Comparison of ENCODE assay signal across 25 cellular contexts in the genomic region with DNA sequence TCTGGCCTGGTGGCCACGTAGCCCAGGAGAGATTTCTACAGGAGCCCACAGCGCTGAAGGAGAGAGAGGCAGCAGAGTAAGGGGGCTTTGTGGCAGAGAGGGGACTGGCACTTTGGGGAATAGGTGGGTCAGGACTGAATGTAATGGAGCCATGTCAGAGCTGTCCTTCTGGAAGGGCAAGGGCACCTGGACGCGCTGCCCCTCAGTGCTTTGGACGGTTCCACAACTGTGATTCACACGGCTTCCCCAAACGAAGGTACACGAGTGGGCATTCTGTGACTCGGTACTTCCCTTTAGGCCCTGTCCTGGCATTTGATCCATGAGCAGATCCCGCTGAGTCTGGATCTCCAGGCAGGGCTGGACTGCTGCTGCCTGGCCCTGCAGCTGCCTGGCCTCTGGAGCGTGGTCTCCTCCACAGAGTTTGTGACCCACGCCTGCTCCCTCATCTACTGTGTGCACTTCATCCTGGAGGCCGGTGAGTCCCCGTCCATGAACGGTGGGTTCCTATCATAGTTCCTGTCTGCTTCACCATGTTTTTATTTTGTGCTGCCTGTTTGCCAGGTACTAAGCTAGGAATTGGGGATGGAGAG.
"Had no signal": no experiment of that assay in that cellular context is flagged by ENCODE, and none has a peak within 500 bp of the region (broad histone marks: within the 10 kb centered on the region; RNA-seq: fewer than 3 reads in every experiment).

No MANE protein-coding gene starts in this region.

- H3K27me3 ChIP-seq: esophagus muscularis mucosa, foreskin keratinocyte, left lung, pancreas, testis, transverse colon, vagina had no signal

- H3K4me3 ChIP-seq: esophagus muscularis mucosa, left lung, pancreas, psoas muscle, testis, transverse colon, vagina had no signal

- H3K27ac ChIP-seq: esophagus muscularis mucosa, foreskin keratinocyte, left lung, pancreas, psoas muscle, testis, transverse colon, vagina had no signal

- H3K4me1 Mint-ChIP-seq: activated CD4-positive, alpha-beta T cell treated with anti-CD3 and anti-CD28 coated beads for 36 hours; activated naive CD8-positive, alpha-beta T cell treated with anti-CD3 and anti-CD28 coated beads, Interleukin-2, amount 50 U/mL, for 24 hours; naive B cell had no signal

- H3K4me3 Mint-ChIP-seq: activated CD4-positive, alpha-beta memory T cell treated with anti-CD3 and anti-CD28 coated beads, Interleukin-2, amount 10 ng/mL, durations not matched to agents 7 days and 5 days; activated CD4-positive, alpha-beta T cell treated with anti-CD3 and anti-CD28 coated beads for 36 hours; activated naive CD4-positive, alpha-beta T cell treated with anti-CD3 and anti-CD28 coated beads for 36 hours; activated naive CD8-positive, alpha-beta T cell treated with anti-CD3 and anti-CD28 coated beads, Interleukin-2, amount 50 U/mL, for 24 hours; dendritic cell treated with granulocyte-macrophage colony-stimulating factor and Interleukin-4, amounts not matched to agents 40 ng/mL and 50 ng/mL, for 4 days; mesothelial cell of epicardium; naive B cell; T-helper 2 cell treated with Interferon-gamma antibody and Interleukin-4, amounts not matched to agents 5 μg/mL and 100 μg/mL, for 36 hours had no signal

- H3K27ac Mint-ChIP-seq: activated CD4-positive, alpha-beta memory T cell treated with anti-CD3 and anti-CD28 coated beads, Interleukin-2, amount 10 ng/mL, durations not matched to agents 7 days and 5 days; activated CD4-positive, alpha-beta T cell treated with anti-CD3 and anti-CD28 coated beads for 36 hours; activated naive CD4-positive, alpha-beta T cell treated with anti-CD3 and anti-CD28 coated beads for 36 hours; activated naive CD8-positive, alpha-beta T cell treated with anti-CD3 and anti-CD28 coated beads, Interleukin-2, amount 50 U/mL, for 24 hours; activated T-helper 2 cell treated with anti-CD3 and anti-CD28 coated beads, Interferon-gamma antibody, Interleukin-2, Interleukin-4, amounts not matched to agents 10 μg/mL and 5 μg/mL and 100 μg/mL, durations not matched to agents 14 hours and 24 hours and 36 hours; dendritic cell treated with granulocyte-macrophage colony-stimulating factor and Interleukin-4, amounts not matched to agents 40 ng/mL and 50 ng/mL, for 4 days; mesothelial cell of epicardium; T-helper 2 cell treated with Interferon-gamma antibody and Interleukin-4, amounts not matched to agents 5 μg/mL and 100 μg/mL, for 36 hours had no signal

- H3K9me3 Mint-ChIP-seq: activated CD4-positive, alpha-beta memory T cell treated with anti-CD3 and anti-CD28 coated beads, Interleukin-2, amount 10 ng/mL, durations not matched to agents 7 days and 5 days; activated naive CD4-positive, alpha-beta T cell treated with anti-CD3 and anti-CD28 coated beads for 36 hours; activated naive CD8-positive, alpha-beta T cell treated with anti-CD3 and anti-CD28 coated beads, Interleukin-2, amount 50 U/mL, for 24 hours; activated T-helper 2 cell treated with anti-CD3 and anti-CD28 coated beads, Interferon-gamma antibody, Interleukin-2, Interleukin-4, amounts not matched to agents 10 μg/mL and 5 μg/mL and 100 μg/mL, durations not matched to agents 14 hours and 24 hours and 36 hours; dendritic cell treated with granulocyte-macrophage colony-stimulating factor and Interleukin-4, amounts not matched to agents 40 ng/mL and 50 ng/mL, for 4 days; mesothelial cell of epicardium; naive B cell; T-helper 2 cell treated with Interferon-gamma antibody and Interleukin-4, amounts not matched to agents 5 μg/mL and 100 μg/mL, for 36 hours had no signal

- ATAC-seq: activated CD4-positive, alpha-beta T cell treated with anti-CD3 and anti-CD28 coated beads for 36 hours; activated naive CD8-positive, alpha-beta T cell treated with anti-CD3 and anti-CD28 coated beads, Interleukin-2, amount 50 U/mL, for 24 hours; foreskin keratinocyte; left lung; pancreas; stimulated activated naive CD8-positive, alpha-beta T cell treated with anti-CD3 and anti-CD28 coated beads, Interleukin-15, Interleukin-2, amounts not matched to agents 100 U/mL and 50 U/mL, for 24 hours had no signal

- H3K9me3 ChIP-seq: esophagus muscularis mucosa, left lung, pancreas, psoas muscle, testis, transverse colon, vagina had no signal

- H3K4me1 ChIP-seq: esophagus muscularis mucosa, foreskin keratinocyte, left lung, pancreas, psoas muscle, testis, transverse colon, vagina had no signal

- DNase-seq: activated CD4-positive, alpha-beta memory T cell treated with anti-CD3 and anti-CD28 coated beads, Interleukin-2, amount 10 ng/mL, durations not matched to agents 7 days and 5 days; activated CD4-positive, alpha-beta T cell treated with anti-CD3 and anti-CD28 coated beads for 36 hours; activated CD4-positive, CD25-positive, alpha-beta regulatory T cell; activated naive CD4-positive, alpha-beta T cell treated with anti-CD3 and anti-CD28 coated beads for 36 hours; activated naive CD8-positive, alpha-beta T cell treated with anti-CD3 and anti-CD28 coated beads, Interleukin-2, amount 50 U/mL, for 24 hours; activated T-cell treated with anti-CD3 and anti-CD28 coated beads, Interleukin-2, amount 50 U/mL, for 48 hours; amygdala; central memory CD4-positive, alpha-beta T cell; foreskin keratinocyte; mammary epithelial cell; naive B cell; nucleus accumbens; stimulated activated naive CD8-positive, alpha-beta T cell treated with anti-CD3 and anti-CD28 coated beads, Interleukin-15, Interleukin-2, amounts not matched to agents 100 U/mL and 50 U/mL, for 24 hours; T-helper 1 cell; testis; transverse colon had no signal

- H3K27me3 Mint-ChIP-seq: activated CD4-positive, alpha-beta memory T cell treated with anti-CD3 and anti-CD28 coated beads, Interleukin-2, amount 10 ng/mL, durations not matched to agents 7 days and 5 days; activated CD4-positive, alpha-beta T cell treated with anti-CD3 and anti-CD28 coated beads for 36 hours; activated naive CD8-positive, alpha-beta T cell treated with anti-CD3 and anti-CD28 coated beads, Interleukin-2, amount 50 U/mL, for 24 hours; dendritic cell treated with granulocyte-macrophage colony-stimulating factor and Interleukin-4, amounts not matched to agents 40 ng/mL and 50 ng/mL, for 4 days; naive B cell had no signal
